ENCODE assay signal across 8 cellular contexts in the genomic region with DNA sequence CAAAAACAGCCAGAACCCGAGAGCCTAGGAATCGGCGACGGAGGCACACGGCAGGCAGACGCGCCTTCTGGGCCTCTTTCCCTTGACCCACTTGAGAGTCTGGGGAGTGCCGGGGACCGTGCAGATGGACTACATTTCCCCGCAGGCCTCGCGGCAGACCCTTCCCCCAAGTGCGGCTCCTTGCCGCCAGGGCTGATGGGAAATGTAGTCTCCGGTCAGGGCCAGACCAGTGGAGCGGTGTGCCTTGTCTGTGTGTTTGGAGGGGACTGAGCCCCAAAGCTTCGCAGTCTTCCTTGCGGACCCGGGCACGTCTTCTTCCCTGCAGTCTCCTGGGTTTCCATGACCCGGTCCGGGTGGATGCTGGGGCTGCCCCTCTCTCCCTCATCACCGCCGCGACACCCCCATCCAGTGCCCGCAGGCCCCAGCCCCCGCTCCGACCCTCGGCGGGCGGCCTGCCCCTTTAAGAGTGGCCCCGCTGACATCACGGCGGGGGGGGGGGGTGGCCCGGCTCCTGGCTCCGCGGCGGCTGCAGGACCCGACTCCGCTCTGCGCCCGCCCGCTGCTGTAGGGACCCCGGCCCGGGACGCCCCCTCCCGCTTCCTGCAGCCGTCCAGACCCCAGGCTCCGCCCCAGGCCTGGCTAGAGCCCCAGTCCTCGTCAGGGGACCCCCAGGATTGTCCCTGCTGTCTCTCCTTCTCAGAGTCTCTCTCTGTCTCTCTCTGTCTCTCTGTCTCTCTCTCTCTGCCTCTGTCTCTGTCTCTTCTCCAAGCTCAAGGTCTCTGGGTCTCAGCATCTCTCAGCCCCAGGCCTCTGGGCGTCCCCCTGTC. TPM values are rescaled to one million over a fixed set of nuclear protein-coding genes. Genes with fewer than 3 reads are reported as not detected.
DNase-seq lines count a peak whose midpoint lies in the region; ATAC-seq and TF ChIP-seq lines count a peak whose summit lies in the region.

No MANE protein-coding gene starts in this region.

- H3K4me3 Mint-ChIP-seq in effector memory CD8-positive, alpha-beta T cell = peak overlapping the region; percentile 58
- H3K4me3 Mint-ChIP-seq in natural killer cell (peak overlapping the region; percentile 52), type B pancreatic cell (peak overlapping the region; percentile 87)

- H3K27me3 Mint-ChIP-seq in effector memory CD8-positive, alpha-beta T cell = peaks cover 80 to 82% of the 10 kb centered on the region in 2 donors
- H3K27me3 Mint-ChIP-seq in natural killer cell (ENCODE audit: low read depth in 2 of 2) (peaks cover 63 to 68% of the 10 kb centered on the region in 2 donors), type B pancreatic cell (peaks cover 89% of the 10 kb centered on the region)

- ATAC-seq in effector memory CD8-positive, alpha-beta T cell (replicated peaks) = peak; percentile 40
- ATAC-seq in natural killer cell = peak; percentile 36 to 64 (median 59)
- ATAC-seq in GM18511 (IDR thresholded peaks at IDR 0.05; ENCODE audit: unreplicated experiment) = no peak
- no peak for ATAC-seq in HG03196 (IDR thresholded peaks at IDR 0.05; ENCODE audit: unreplicated experiment)

- H3K36me3 Mint-ChIP-seq in effector memory CD8-positive, alpha-beta T cell (ENCODE audit: insufficient read depth) = peaks cover 3% of the 10 kb centered on the region
- H3K36me3 Mint-ChIP-seq in natural killer cell = no peaks in the 10 kb centered on the region
- H3K36me3 Mint-ChIP-seq in type B pancreatic cell = no peaks in the 10 kb centered on the region

- TF ChIP-seq CTCF in natural killer cell (IDR thresholded peaks at IDR 0.05) (no peak), type B pancreatic cell (conservative IDR thresholded peaks at IDR 0.05) (no peak)

- no peak overlapping the region for H3K27ac Mint-ChIP-seq in effector memory CD8-positive, alpha-beta T cell
- peak overlapping the region in 1 of 2 donors; percentile 53 for H3K27ac Mint-ChIP-seq in natural killer cell
- H3K27ac Mint-ChIP-seq in type B pancreatic cell = peak overlapping the region; percentile 63

- peaks cover 37 to 39% of the 10 kb centered on the region in 2 donors for H3K4me1 Mint-ChIP-seq in effector memory CD8-positive, alpha-beta T cell (ENCODE audit: low read depth in 2 of 2)
- peaks cover 17 to 52% of the 10 kb centered on the region in 2 donors for H3K4me1 Mint-ChIP-seq in natural killer cell
- H3K4me1 Mint-ChIP-seq in type B pancreatic cell (ENCODE audit: unreplicated experiment) = peaks cover 13% of the 10 kb centered on the region

- DNase-seq in C1 segment of cervical spinal cord (lab: John Stamatoyannopoulos, UW) (peak in 13 of 14 donors; percentile 33 to 86 (median 71)), KBM-7 (peak; percentile 21), natural killer cell (no peak), type B pancreatic cell (ENCODE audit: extremely low spot score, unreplicated experiment) (no peak)
- peak; percentile 78 for DNase-seq in activated CD8-positive, alpha-beta memory T cell treated with anti-CD3 and anti-CD28 coated beads for 24 hours
- DNase-seq in effector memory CD8-positive, alpha-beta T cell = peak in 1 of 3 experiments; percentile 17

- no peaks in the 10 kb centered on the region for H3K9me3 Mint-ChIP-seq in effector memory CD8-positive, alpha-beta T cell
- H3K9me3 Mint-ChIP-seq in natural killer cell (peaks cover 0 to 4% of the 10 kb centered on the region in 2 donors), type B pancreatic cell (no peaks in the 10 kb centered on the region)

- intact Hi-C loops in natural killer cell (cut with micrococcal nuclease) = no loop called here

- in situ Hi-C loops in KBM-7 (cut with MboI; ENCODE audit: low pct_unique_long_range_greater_than_20kb, low sequenced_read_pairs) = no loop called here

RNA-seq across cellular contexts. Expression of a gene that starts 0.8 kb away (rescaled TPM):
- total RNA-seq in natural killer cell (not detected), type B pancreatic cell (ENCODE audit: low replicate concordance) (0.67 and 6.0 TPM in 2 replicates)

RNA-seq across cellular contexts. Expression of a gene that starts 26.3 kb away (rescaled TPM):
- total RNA-seq in natural killer cell = 1 to 10 TPM in 2 of 3 donors, under 1 TPM in 1; 0.55 to 2.6 (median 1.5) TPM
- 2.4 and 3.1 TPM in 2 replicates for total RNA-seq in type B pancreatic cell (ENCODE audit: low replicate concordance)

RNA-seq across cellular contexts. Expression of a gene that starts 40.6 kb away (rescaled TPM):
- total RNA-seq in natural killer cell (100 to 1,000 TPM; 219 to 658 (median 296) TPM), type B pancreatic cell (ENCODE audit: low replicate concordance) (69.5 and 73.5 TPM in 2 replicates)

RNA-seq across cellular contexts. Expression of a gene that starts 54.4 kb away (rescaled TPM):
- total RNA-seq in natural killer cell = 1 to 10 TPM in 1 of 3 donors, not detected in 2; 2.3 TPM
- total RNA-seq in type B pancreatic cell (ENCODE audit: low replicate concordance) = 0.05 and 0.97 TPM in 2 replicates

Comparison
In these comparisons a context has a peak if more than half of its experiments do, and no peak if none do; other contexts are left out.
1. DNase-seq: peak in C1 segment of cervical spinal cord (13 of 14), KBM-7 (single experiment) and activated CD8-positive, alpha-beta memory T cell treated with anti-CD3 and anti-CD28 coated beads for 24 hours (single experiment); none in natural killer cell (single experiment) and type B pancreatic cell (single experiment).
2. ATAC-seq: peak in effector memory CD8-positive, alpha-beta T cell (single experiment) and natural killer cell (3 of 3); none in GM18511 (single experiment) and HG03196 (single experiment).
3. Peak in every context shown above with its lines, with median percentiles within 50 percentile points of each other: H3K4me3 Mint-ChIP-seq.